In the genomic region with DNA sequence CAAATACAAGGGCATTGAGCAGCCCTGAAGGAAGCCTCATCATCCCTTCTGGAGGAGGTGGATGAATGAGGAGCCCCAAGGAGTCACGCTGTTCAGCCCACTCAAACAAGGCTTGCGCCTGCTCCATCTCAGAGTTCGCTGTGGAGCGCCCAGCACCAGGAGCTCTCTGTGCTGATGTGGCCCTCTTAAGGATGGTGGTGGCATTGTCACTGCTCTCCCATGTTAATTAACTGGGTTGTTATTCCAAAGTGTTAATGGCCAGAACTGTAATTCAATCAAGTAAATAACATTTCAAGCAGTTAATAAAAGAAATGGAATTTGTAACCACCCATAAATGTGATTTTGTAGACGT, we compare ENCODE assay signal across 9 cellular contexts.
DNase-seq lines count a peak whose midpoint lies in the region; ATAC-seq and TF ChIP-seq lines count a peak whose summit lies in the region.
"Had no signal": no experiment of that assay in that cellular context is flagged by ENCODE, and none has a peak within 500 bp of the region (broad histone marks: within the 10 kb centered on the region; RNA-seq: fewer than 3 reads in every experiment).

No MANE protein-coding gene starts in this region.

- no peak overlapping the region for H3K4me3 Mint-ChIP-seq in activated CD4-positive, alpha-beta T cell treated with anti-CD3 and anti-CD28 coated beads, Interleukin-2, amount 10 ng/mL, durations not matched to agents 7 days and 5 days

- ATAC-seq in heart right ventricle (peak in 3 of 8 donors; percentile 52 to 79 (median 55)), HG03571 (IDR thresholded peaks at IDR 0.05; ENCODE audit: unreplicated experiment) (no peak), GM21423 (IDR thresholded peaks at IDR 0.05; ENCODE audit: unreplicated experiment) (no peak)

- H3K27ac ChIP-seq in heart right ventricle (no peak overlapping the region), spleen (no peak overlapping the region)

- H3K27me3 ChIP-seq in heart right ventricle (no peaks in the 10 kb centered on the region), spleen (replicated peaks in 1 of 7) (no peaks in the 10 kb centered on the region)

- H3K9me3 Mint-ChIP-seq in activated CD4-positive, alpha-beta T cell treated with anti-CD3 and anti-CD28 coated beads, Interleukin-2, amount 10 ng/mL, durations not matched to agents 7 days and 5 days: peaks cover 14% of the 10 kb centered on the region

- CTCF ChIA-PET in activated CD4-positive, alpha-beta T cell treated with anti-CD3 and anti-CD28 coated beads, Interleukin-2, amount 10 ng/mL, durations not matched to agents 7 days and 5 days (lab: Charles Lee): no interaction called here

- H3K4me1 Mint-ChIP-seq in activated CD4-positive, alpha-beta T cell treated with anti-CD3 and anti-CD28 coated beads, Interleukin-2, amount 10 ng/mL, durations not matched to agents 7 days and 5 days: no peaks in the 10 kb centered on the region

- H3K4me3 ChIP-seq in heart right ventricle (no peak overlapping the region), spleen (no peak overlapping the region)

- no peaks in the 10 kb centered on the region for H3K36me3 ChIP-seq in heart right ventricle
- H3K36me3 ChIP-seq in spleen: no peaks in the 10 kb centered on the region

- 36 to 42% methylated on average over 5 of the region's 5 CpGs for WGBS in heart right ventricle, 2 donors
- WGBS in spleen, 5 donors: 37 to 72% (median 44%) methylated on average over 5 of the region's 5 CpGs

- POLR2A ChIA-PET in activated CD4-positive, alpha-beta T cell treated with anti-CD3 and anti-CD28 coated beads, Interleukin-2, amount 10 ng/mL, durations not matched to agents 7 days and 5 days (lab: Charles Lee): no interaction called here

- H3K9me3 ChIP-seq in heart right ventricle (peaks cover 0 to 9% (median 4%) of the 10 kb centered on the region in 11 donors), spleen (peaks cover 0 to 10% (median 7%) of the 10 kb centered on the region in 8 donors)

- peak; percentile 17 to 41 for DNase-seq in NCI-H524 (lab: John Stamatoyannopoulos, UW)
- no peak for DNase-seq in NCI-H524 treated with DMSO at 0.1 percent for 48 hours (lab: John Stamatoyannopoulos, UW)
- peak; percentile 22 for DNase-seq in RPMI8226
- DNase-seq in heart right ventricle: no peak
- no peak for DNase-seq in spleen
- DNase-seq in activated CD4-positive, alpha-beta T cell treated with anti-CD3 and anti-CD28 coated beads, Interleukin-2, amount 10 ng/mL, durations not matched to agents 7 days and 5 days: no peak
- DNase-seq: NCI-H774 had no signal

- H3K36me3 Mint-ChIP-seq in activated CD4-positive, alpha-beta T cell treated with anti-CD3 and anti-CD28 coated beads, Interleukin-2, amount 10 ng/mL, durations not matched to agents 7 days and 5 days (ENCODE audit: low read depth): no peaks in the 10 kb centered on the region

- TF ChIP-seq POLR2A in spleen (IDR thresholded peaks at IDR 0.05): no peak

- intact Hi-C loops in heart right ventricle (cut with DNase I): loop anchor here in 2 of 10 donors (5.0 to 10.0 kb wide), 2 partner anchors 519 to 594 kb away; no protein-coding TSS in a partner anchor
- intact Hi-C loops in spleen (cut with DNase I; ENCODE audit: low total_unique reads): no loop called here

- TF ChIP-seq CTCF in heart right ventricle (IDR thresholded peaks at IDR 0.05): peak in 7 of 9 donors; percentile 24 to 52 (median 40)
- TF ChIP-seq CTCF in spleen (IDR thresholded peaks at IDR 0.05 in 8 of 11, conservative IDR thresholded peaks at IDR 0.05 in 3 of 11): peak in 8 of 11 experiments; percentile 20 to 51 (median 40)

- H3K4me1 ChIP-seq in heart right ventricle: no peaks in the 10 kb centered on the region
- H3K4me1 ChIP-seq in spleen: no peaks in the 10 kb centered on the region

- H3K27ac Mint-ChIP-seq in activated CD4-positive, alpha-beta T cell treated with anti-CD3 and anti-CD28 coated beads, Interleukin-2, amount 10 ng/mL, durations not matched to agents 7 days and 5 days: no peak overlapping the region

- no peaks in the 10 kb centered on the region for H3K27me3 Mint-ChIP-seq in activated CD4-positive, alpha-beta T cell treated with anti-CD3 and anti-CD28 coated beads, Interleukin-2, amount 10 ng/mL, durations not matched to agents 7 days and 5 days

Comparison
In these comparisons a context has a peak if more than half of its experiments do, and no peak if none do; other contexts are left out.
1. DNase-seq: peak in NCI-H524 (2 of 2) and RPMI8226 (single experiment); none in NCI-H524 treated with DMSO at 0.1 percent for 48 hours (single experiment), heart right ventricle (0 of 2), spleen (single experiment) and activated CD4-positive, alpha-beta T cell treated with anti-CD3 and anti-CD28 coated beads, Interleukin-2, amount 10 ng/mL, durations not matched to agents 7 days and 5 days (single experiment).